ENCODE assay signal across 20 cellular contexts in genomic region chr10:48353246-48353645, GRCh38. TPM values are rescaled to one million over a fixed set of nuclear protein-coding genes. Genes with fewer than 3 reads are reported as not detected.
DNase-seq lines count a peak whose midpoint lies in the region; ATAC-seq, FAIRE-seq and TF ChIP-seq lines count a peak whose summit lies in the region.
"Had no signal": no experiment of that assay in that cellular context is flagged by ENCODE, and none has a peak within 500 bp of the region (broad histone marks: within the 10 kb centered on the region; RNA-seq: fewer than 3 reads in every experiment).

No MANE protein-coding gene starts in this region.

- TF ChIP-seq CTCF in left ventricle myocardium inferior (IDR thresholded peaks at IDR 0.05; ENCODE audit: borderline replicate concordance) (no peak), heart left ventricle (IDR thresholded peaks at IDR 0.05) (no peak), right atrium auricular region (IDR thresholded peaks at IDR 0.05) (no peak)

- no peak for TF ChIP-seq POLR2A in heart left ventricle (IDR thresholded peaks at IDR 0.05)
- no peak for TF ChIP-seq POLR2A in H54 (IDR thresholded peaks at IDR 0.05; ENCODE audit: low read depth, low read length)

- no peaks in the 10 kb centered on the region for H3K27me3 ChIP-seq in left ventricle myocardium inferior (ENCODE audit: low read depth)
- H3K27me3 ChIP-seq in heart left ventricle = no peaks in the 10 kb centered on the region
- no peaks in the 10 kb centered on the region for H3K27me3 ChIP-seq in right atrium auricular region
- H3K27me3 ChIP-seq: BLaER1 treated with 17β-estradiol and CSF1 and Interleukin-3, amounts not matched to agents 10 nM and 100 nM had no signal

- intact Hi-C loops in Right ventricle myocardium inferior (cut with DNase I) (no loop called here), left ventricle myocardium inferior (cut with micrococcal nuclease) (no loop called here), heart left ventricle (cut with DNase I) (no loop called here)

- H3K27ac ChIP-seq in left ventricle myocardium inferior (replicated peaks) = no peak overlapping the region
- H3K27ac ChIP-seq in heart left ventricle = no peak overlapping the region
- H3K27ac ChIP-seq in right atrium auricular region = no peak overlapping the region
- H3K27ac ChIP-seq: 22Rv1; A549; BLaER1 treated with 17β-estradiol and CSF1 and Interleukin-3, amounts not matched to agents 10 nM and 100 nM; C4-2B had no signal

- DNase-seq in Right ventricle myocardium inferior (ENCODE audit: missing footprints) (no peak), left ventricle myocardium inferior (no peak), heart left ventricle (no peak), right atrium auricular region (ENCODE audit: low spot score) (no peak), H54 (ENCODE audit: insufficient read length, low spot score) (no peak)
- DNase-seq: AML-193; Caco-2; Calu3; CD4-positive, alpha-beta T cell; CD8-positive, alpha-beta T cell; DMS79 treated with DMSO at 0.1 percent for 48 hours; GF-D8 had no signal

- H3K9me3 ChIP-seq in left ventricle myocardium inferior (replicated peaks) (peaks cover 9% of the 10 kb centered on the region), heart left ventricle (peaks cover 0 to 20% (median 1%) of the 10 kb centered on the region in 12 donors), right atrium auricular region (peaks cover 0 to 2% of the 10 kb centered on the region in 2 donors)

- ATAC-seq in Right ventricle myocardium inferior = peak; percentile 31
- ATAC-seq in heart left ventricle = peak in 3 of 4 donors; percentile 51 to 72 (median 63)
- ATAC-seq: A549; CD8-positive, alpha-beta T cell had no signal

- peak; percentile 23 for FAIRE-seq in H54 (lab: Jason Lieb, UNC)
- FAIRE-seq: A549, D721Med, G401.6, GM12891, GM19239 had no signal

- H3K4me1 ChIP-seq in left ventricle myocardium inferior = peaks cover 29% of the 10 kb centered on the region
- H3K4me1 ChIP-seq in heart left ventricle = peaks cover 0 to 22% (median 0%) of the 10 kb centered on the region in 12 donors
- H3K4me1 ChIP-seq in right atrium auricular region = no peaks in the 10 kb centered on the region
- H3K4me1 ChIP-seq: A549; BLaER1 treated with 17β-estradiol and CSF1 and Interleukin-3, amounts not matched to agents 10 nM and 100 nM; Caco-2 had no signal

- 37 to 42% (median 40%) methylated on average over 2 of the region's 2 CpGs for WGBS in heart left ventricle, 4 donors

- H3K36me3 ChIP-seq in left ventricle myocardium inferior (no peaks in the 10 kb centered on the region), heart left ventricle (no peaks in the 10 kb centered on the region), right atrium auricular region (no peaks in the 10 kb centered on the region)

- no peak overlapping the region for H3K4me3 ChIP-seq in left ventricle myocardium inferior
- H3K4me3 ChIP-seq in heart left ventricle = no peak overlapping the region
- no peak overlapping the region for H3K4me3 ChIP-seq in right atrium auricular region
- H3K4me3 ChIP-seq: A549; BLaER1 treated with 17β-estradiol and CSF1 and Interleukin-3, amounts not matched to agents 10 nM and 100 nM had no signal

RNA-seq across cellular contexts. Expression of gene MAPK8, which starts 46.8 kb away (rescaled TPM):
- total RNA-seq in Right ventricle myocardium inferior = 29.5 TPM
- 32.7 TPM for total RNA-seq in left ventricle myocardium inferior
- 10 to 100 TPM; 22.8 to 36.8 (median 31.8) TPM for total RNA-seq in heart left ventricle
- polyA plus RNA-seq in heart left ventricle = 10 to 100 TPM in 1 of 2 donors, 1 to 10 TPM in 1; 4.2 to 17.7 TPM
- total RNA-seq in right atrium auricular region = 10 to 100 TPM; 22.3 to 26.5 TPM
